In genomic region chr19:40286235-40286530, GRCh38 we compare ENCODE assay signal across 10 cellular contexts. TPM values are rescaled to one million over a fixed set of nuclear protein-coding genes. Genes with fewer than 3 reads are reported as not detected.
DNase-seq lines count a peak whose midpoint lies in the region; ATAC-seq and TF ChIP-seq lines count a peak whose summit lies in the region.
"Had no signal": no experiment of that assay in that cellular context is flagged by ENCODE, and none has a peak within 500 bp of the region (broad histone marks: within the 10 kb centered on the region; RNA-seq: fewer than 3 reads in every experiment).

No MANE protein-coding gene starts in this region.

- H4K20me1 ChIP-seq in SK-N-SH (ENCODE audit: insufficient read depth): peaks cover under 1% of the 10 kb centered on the region

- CTCF ChIA-PET in SK-N-SH (lab: Yijun Ruan, JAX): interaction anchor here (0.9 kb wide), 1 partner anchor 19 kb away, joined by 4 read pairs; no protein-coding TSS in a partner anchor

- no peak for TF ChIP-seq RAD21 in SK-N-SH (IDR thresholded peaks at IDR 0.05; ENCODE audit: low read length)

- H3F3A ChIP-seq in SK-N-SH (replicated peaks; ENCODE audit: insufficient read depth): peaks cover 3% of the 10 kb centered on the region

- H3K9me3 ChIP-seq in SK-N-SH (no peaks in the 10 kb centered on the region), right cardiac atrium (ENCODE audit: control insufficient read depth, low read length) (no peaks in the 10 kb centered on the region)

- WGBS in SK-N-SH (ENCODE audit: low lambda C conversion rate): 93% methylated on average over 11 of the region's 11 CpGs
- WGBS in right cardiac atrium: 70% methylated on average over 11 of the region's 11 CpGs
- WGBS in lower leg skin, 2 donors: 56 to 61% methylated on average over 11 of the region's 11 CpGs

- H3K27ac Mint-ChIP-seq in stimulated activated memory B cell treated with anti-CD40 and anti-IgM and Interleukin-4, amounts not matched to agents 10 μg/mL and 1 μg/mL and 100 μg/mL, for 72 hours: peak overlapping the region; percentile 96

- H3K9me3 Mint-ChIP-seq in stimulated activated memory B cell treated with anti-CD40 and anti-IgM and Interleukin-4, amounts not matched to agents 10 μg/mL and 1 μg/mL and 100 μg/mL, for 72 hours: no peaks in the 10 kb centered on the region

- H3K9me2 ChIP-seq in SK-N-SH: no peaks in the 10 kb centered on the region

- peaks cover 51% of the 10 kb centered on the region for H3K4me1 Mint-ChIP-seq in stimulated activated memory B cell treated with anti-CD40 and anti-IgM and Interleukin-4, amounts not matched to agents 10 μg/mL and 1 μg/mL and 100 μg/mL, for 72 hours

- no peak overlapping the region for H3K4me2 ChIP-seq in SK-N-SH

- H3K9ac ChIP-seq in SK-N-SH: no peak overlapping the region

- H3K27ac ChIP-seq in SK-N-SH (ENCODE audit: low read depth in 2 of 2, low read length in 1 of 2): peak overlapping the region in 1 of 2 experiments; percentile 93; a peak in 1 of 4 replicates
- H3K27ac ChIP-seq in VCaP: peak overlapping the region; percentile 97
- peak overlapping the region; percentile 30 for H3K27ac ChIP-seq in right cardiac atrium (ENCODE audit: low read length)

- DNase-seq in SK-N-SH (no peak), right cardiac atrium (no peak), NCI-H526 treated with DMSO at 0.1 percent for 48 hours (lab: John Stamatoyannopoulos, UW) (no peak), lower leg skin (ENCODE audit: low spot score in 2 of 2) (no peak), nucleus accumbens (lab: John Stamatoyannopoulos, UW) (no peak)
- DNase-seq: stimulated activated naive CD4-positive, alpha-beta T cell treated with Interleukin-2 at 50 U/mL for 16 hours had no signal

- POLR2A ChIA-PET in SK-N-SH (lab: Yijun Ruan, JAX): interaction anchor here (0.7 kb wide), 1 partner anchor 10 kb away, joined by 7 read pairs; no protein-coding TSS in a partner anchor

- H3K79me2 ChIP-seq in SK-N-SH (ENCODE audit: insufficient read depth): peaks cover 38% of the 10 kb centered on the region

- no peaks in the 10 kb centered on the region for H3K36me3 Mint-ChIP-seq in stimulated activated memory B cell treated with anti-CD40 and anti-IgM and Interleukin-4, amounts not matched to agents 10 μg/mL and 1 μg/mL and 100 μg/mL, for 72 hours

- H3K4me3 Mint-ChIP-seq in stimulated activated memory B cell treated with anti-CD40 and anti-IgM and Interleukin-4, amounts not matched to agents 10 μg/mL and 1 μg/mL and 100 μg/mL, for 72 hours: peak overlapping the region; percentile 84

- no peak for ATAC-seq in SK-N-SH treated with all-trans-retinoic acid at 6 μM for 48 hours
- ATAC-seq in right cardiac atrium: no peak
- ATAC-seq in stimulated activated memory B cell treated with anti-CD40 and anti-IgM and Interleukin-4, amounts not matched to agents 10 μg/mL and 1 μg/mL and 100 μg/mL, for 72 hours: no peak

- H2AFZ ChIP-seq in SK-N-SH (ENCODE audit: low read depth): peak overlapping the region; percentile 100

- H3K27me3 ChIP-seq in SK-N-SH (ENCODE audit: insufficient read depth) (no peaks in the 10 kb centered on the region), right cardiac atrium (ENCODE audit: control insufficient read depth, insufficient read depth) (no peaks in the 10 kb centered on the region)

- H3K4me1 ChIP-seq in SK-N-SH (ENCODE audit: control insufficient read depth in 1 of 2, insufficient read depth in 2 of 2, low read depth in 1 of 2, low read length in 1 of 2): peaks cover 16 to 26% of the 10 kb centered on the region in 2 experiments; a peak in 3 of 4 replicates
- peaks cover 3% of the 10 kb centered on the region for H3K4me1 ChIP-seq in right cardiac atrium (ENCODE audit: control insufficient read depth, insufficient read depth, low read length)

- no peak for TF ChIP-seq POLR2A in lower leg skin (IDR thresholded peaks at IDR 0.05)

- TF ChIP-seq CTCF in SK-N-SH (IDR thresholded peaks at IDR 0.05) (no peak), VCaP (conservative IDR thresholded peaks at IDR 0.05) (no peak), lower leg skin (IDR thresholded peaks at IDR 0.05) (no peak)

- H3K36me3 ChIP-seq in SK-N-SH (replicated peaks in 1 of 2; ENCODE audit: control insufficient read depth in 1 of 2, insufficient read depth in 2 of 2, low read length in 1 of 2): peaks cover 0 to 7% of the 10 kb centered on the region in 2 experiments

- TF ChIP-seq EP300 in SK-N-SH (IDR thresholded peaks at IDR 0.05; ENCODE audit: borderline replicate concordance in 1 of 2, low read depth in 1 of 2, low read length in 1 of 2): no peak

- H3K4me3 ChIP-seq in SK-N-SH (ENCODE audit: low read depth in 2 of 2, low read length in 1 of 2): no peak overlapping the region
- H3K4me3 ChIP-seq in right cardiac atrium (ENCODE audit: low read length): no peak overlapping the region
- no peak overlapping the region for H3K4me3 ChIP-seq in lower leg skin (ENCODE audit: low read depth, poor library complexity, severe bottlenecking)

- intact Hi-C loops in right cardiac atrium (cut with DNase I) (no loop called here), lower leg skin (cut with DNase I; ENCODE audit: low total_unique reads) (no loop called here)

- H3K27me3 Mint-ChIP-seq in stimulated activated memory B cell treated with anti-CD40 and anti-IgM and Interleukin-4, amounts not matched to agents 10 μg/mL and 1 μg/mL and 100 μg/mL, for 72 hours: no peaks in the 10 kb centered on the region

TF ChIP-seq in SK-N-SH, 30 proteins besides CTCF, POLR2A, EP300 and RAD21 (continues in another document):
- no peak for TF ChIP-seq CHD2 (IDR thresholded peaks at IDR 0.05; ENCODE audit: low read length, partially characterized antibody)
- TF ChIP-seq POLR2AphosphoS5 (IDR thresholded peaks at IDR 0.05; ENCODE audit: low read depth, low read length): no peak
- TF ChIP-seq FOXJ3 (CRISPR knock-in tag; IDR thresholded peaks at IDR 0.05): no peak
- no peak for TF ChIP-seq TEAD4 (IDR thresholded peaks at IDR 0.05; ENCODE audit: borderline replicate concordance, insufficient read depth)
- no peak for TF ChIP-seq RCOR1 (IDR thresholded peaks at IDR 0.05; ENCODE audit: low read length)
- no peak for TF ChIP-seq JUND (IDR thresholded peaks at IDR 0.05)
- TF ChIP-seq, protein P1, sequence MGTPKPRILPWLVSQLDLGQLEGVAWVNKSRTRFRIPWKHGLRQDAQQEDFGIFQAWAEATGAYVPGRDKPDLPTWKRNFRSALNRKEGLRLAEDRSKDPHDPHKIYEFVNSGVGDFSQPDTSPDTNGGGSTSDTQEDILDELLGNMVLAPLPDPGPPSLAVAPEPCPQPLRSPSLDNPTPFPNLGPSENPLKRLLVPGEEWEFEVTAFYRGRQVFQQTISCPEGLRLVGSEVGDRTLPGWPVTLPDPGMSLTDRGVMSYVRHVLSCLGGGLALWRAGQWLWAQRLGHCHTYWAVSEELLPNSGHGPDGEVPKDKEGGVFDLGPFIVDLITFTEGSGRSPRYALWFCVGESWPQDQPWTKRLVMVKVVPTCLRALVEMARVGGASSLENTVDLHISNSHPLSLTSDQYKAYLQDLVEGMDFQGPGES (IDR thresholded peaks at IDR 0.05; ENCODE audit: low read depth, low read length): no peak
- TF ChIP-seq FOSL2 (IDR thresholded peaks at IDR 0.05; ENCODE audit: borderline replicate concordance, low read depth): no peak
- no peak for TF ChIP-seq RXRA (IDR thresholded peaks at IDR 0.05; ENCODE audit: borderline replicate concordance, low read depth)
- TF ChIP-seq GABPA (IDR thresholded peaks at IDR 0.05; ENCODE audit: low read depth): no peak
- no peak for TF ChIP-seq EZH2phosphoT487 (IDR thresholded peaks at IDR 0.05; ENCODE audit: borderline replicate concordance, low read depth)

TF ChIP-seq in SK-N-SH treated with all-trans-retinoic acid at 6 μM for 48 hours, 23 proteins besides CTCF, POLR2A, EP300 and RAD21 (continues in another document):
- no peak for TF ChIP-seq ZNF565 (CRISPR knock-in tag; conservative IDR thresholded peaks at IDR 0.05; ENCODE audit: low read depth)
- no peak for TF ChIP-seq ZFP30 (CRISPR knock-in tag; IDR thresholded peaks at IDR 0.05)
- no peak for TF ChIP-seq TCF4 (CRISPR knock-in tag; IDR thresholded peaks at IDR 0.05; ENCODE audit: borderline replicate concordance)
- no peak for TF ChIP-seq GLIS3 (CRISPR knock-in tag; IDR thresholded peaks at IDR 0.05)
- TF ChIP-seq, protein P2, sequence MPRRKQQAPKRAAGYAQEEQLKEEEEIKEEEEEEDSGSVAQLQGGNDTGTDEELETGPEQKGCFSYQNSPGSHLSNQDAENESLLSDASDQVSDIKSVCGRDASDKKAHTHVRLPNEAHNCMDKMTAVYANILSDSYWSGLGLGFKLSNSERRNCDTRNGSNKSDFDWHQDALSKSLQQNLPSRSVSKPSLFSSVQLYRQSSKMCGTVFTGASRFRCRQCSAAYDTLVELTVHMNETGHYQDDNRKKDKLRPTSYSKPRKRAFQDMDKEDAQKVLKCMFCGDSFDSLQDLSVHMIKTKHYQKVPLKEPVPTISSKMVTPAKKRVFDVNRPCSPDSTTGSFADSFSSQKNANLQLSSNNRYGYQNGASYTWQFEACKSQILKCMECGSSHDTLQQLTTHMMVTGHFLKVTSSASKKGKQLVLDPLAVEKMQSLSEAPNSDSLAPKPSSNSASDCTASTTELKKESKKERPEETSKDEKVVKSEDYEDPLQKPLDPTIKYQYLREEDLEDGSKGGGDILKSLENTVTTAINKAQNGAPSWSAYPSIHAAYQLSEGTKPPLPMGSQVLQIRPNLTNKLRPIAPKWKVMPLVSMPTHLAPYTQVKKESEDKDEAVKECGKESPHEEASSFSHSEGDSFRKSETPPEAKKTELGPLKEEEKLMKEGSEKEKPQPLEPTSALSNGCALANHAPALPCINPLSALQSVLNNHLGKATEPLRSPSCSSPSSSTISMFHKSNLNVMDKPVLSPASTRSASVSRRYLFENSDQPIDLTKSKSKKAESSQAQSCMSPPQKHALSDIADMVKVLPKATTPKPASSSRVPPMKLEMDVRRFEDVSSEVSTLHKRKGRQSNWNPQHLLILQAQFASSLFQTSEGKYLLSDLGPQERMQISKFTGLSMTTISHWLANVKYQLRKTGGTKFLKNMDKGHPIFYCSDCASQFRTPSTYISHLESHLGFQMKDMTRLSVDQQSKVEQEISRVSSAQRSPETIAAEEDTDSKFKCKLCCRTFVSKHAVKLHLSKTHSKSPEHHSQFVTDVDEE (CRISPR knock-in tag; IDR thresholded peaks at IDR 0.05): no peak
- no peak for TF ChIP-seq ZFP3 (CRISPR knock-in tag; IDR thresholded peaks at IDR 0.05)
- no peak for TF ChIP-seq OSR1 (CRISPR knock-in tag; IDR thresholded peaks at IDR 0.05)
- TF ChIP-seq RARB (CRISPR knock-in tag; IDR thresholded peaks at IDR 0.05): no peak

RNA-seq across cellular contexts. Expression of gene AKT2, which starts 1.0 kb away (rescaled TPM):
- polyA plus RNA-seq in SK-N-SH (2012; rRNA removed): 99.8 and 107 TPM in 2 replicates
- 36.4 and 53.7 TPM in 2 replicates for polyA plus RNA-seq in SK-N-SH (2012; cell fraction: cytosol; rRNA removed)
- 421 and 552 TPM in 2 replicates for polyA plus RNA-seq in SK-N-SH (2012; cell fraction: nucleus; rRNA removed)
- 100 to 1,000 TPM; 119 to 131 (median 125) TPM for total RNA-seq in right cardiac atrium
- polyA plus RNA-seq in right cardiac atrium: 94.9 TPM
- total RNA-seq in lower leg skin: 100 to 1,000 TPM in 1 of 4 donors, 10 to 100 TPM in 3; 71.1 to 129 (median 82.2) TPM

RNA-seq across cellular contexts. Expression of gene CCNP, which starts 59.7 kb away (rescaled TPM):
- polyA plus RNA-seq in SK-N-SH (2012; rRNA removed) (0.08 and 0.21 TPM in 2 replicates), right cardiac atrium (0.25 TPM)
- 0.01 TPM in 2 replicates for polyA plus RNA-seq in SK-N-SH (2012; cell fraction: cytosol; rRNA removed)
- 1.5 and 1.7 TPM in 2 replicates for polyA plus RNA-seq in SK-N-SH (2012; cell fraction: nucleus; rRNA removed)
- total RNA-seq in right cardiac atrium (under 1 TPM; 0.23 to 0.41 (median 0.30) TPM), lower leg skin (under 1 TPM in 1 of 4 donors, not detected in 3; 0.29 TPM)
- total RNA-seq: bronchial epithelial cell had no signal
